10 cellular contexts compared by ENCODE assay signal in genomic region chr5:122163151-122164069, GRCh38. TPM values are rescaled to one million over a fixed set of nuclear protein-coding genes. Genes with fewer than 3 reads are reported as not detected.
A peak's percentile ranks its signal among the peaks of the same experiment; 100 is the strongest.
DNase-seq lines count a peak whose midpoint lies in the region; FAIRE-seq and TF ChIP-seq lines count a peak whose summit lies in the region.
"Had no signal": no experiment of that assay in that cellular context is flagged by ENCODE, and none has a peak within 500 bp of the region (broad histone marks: within the 10 kb centered on the region; RNA-seq: fewer than 3 reads in every experiment).

No MANE protein-coding gene starts in this region.

- DNase-seq in NCI-H2171 treated with DMSO at 0.1 percent for 48 hours (lab: John Stamatoyannopoulos, UW) (peak; percentile 40), NCI-H2171 (lab: John Stamatoyannopoulos, UW) (no peak), brain microvascular endothelial cell (peak; percentile 91), kidney epithelial cell (ENCODE audit: low read depth) (peak; percentile 74), urothelium cell line (ENCODE audit: low spot score) (peak; percentile 41), ureter (ENCODE audit: low spot score) (no peak), NCI-H526 (lab: John Stamatoyannopoulos, UW) (no peak), SKM-1 (lab: John Stamatoyannopoulos, UW; ENCODE audit: unreplicated experiment) (no peak)
- DNase-seq: T-helper 17 cell had no signal

- no peaks in the 10 kb centered on the region for H3K27me3 ChIP-seq in brain microvascular endothelial cell (replicated peaks)
- H3K27me3 ChIP-seq in kidney epithelial cell (ENCODE audit: control insufficient read depth, insufficient read depth, low read length): no peaks in the 10 kb centered on the region
- H3K27me3 ChIP-seq: BLaER1 had no signal

- H3K4me3 ChIP-seq in brain microvascular endothelial cell (ENCODE audit: low read depth, low read length) (no peak overlapping the region), kidney epithelial cell (ENCODE audit: low read depth, low read length) (no peak overlapping the region)
- H3K4me3 ChIP-seq: BLaER1 had no signal

- peak overlapping the region; percentile 88 for H3K27ac ChIP-seq in brain microvascular endothelial cell
- H3K27ac ChIP-seq: BLaER1 had no signal

- no peak for FAIRE-seq in urothelium cell line (lab: Jason Lieb, UNC)

- in situ Hi-C loops in brain microvascular endothelial cell (cut with HindIII; ENCODE audit: low pct_ligation_motif_present, low sequenced_read_pairs): no loop called here

- no peak for TF ChIP-seq CTCF in brain microvascular endothelial cell (IDR thresholded peaks at IDR 0.05; ENCODE audit: low read depth, low read length, missing control alignments)
- TF ChIP-seq CTCF in kidney epithelial cell (IDR thresholded peaks at IDR 0.05; ENCODE audit: insufficient read depth, low read length, poor library complexity, severe bottlenecking): no peak

- H3K36me3 ChIP-seq in brain microvascular endothelial cell (replicated peaks): no peaks in the 10 kb centered on the region
- no peaks in the 10 kb centered on the region for H3K36me3 ChIP-seq in kidney epithelial cell (ENCODE audit: control insufficient read depth, insufficient read depth, low read length)
- H3K36me3 ChIP-seq: BLaER1 had no signal

RNA-seq across cellular contexts. Expression of gene ZNF474, which starts 34.1 kb away (rescaled TPM):
- total RNA-seq in kidney epithelial cell (0.68 and 1.1 TPM in 2 replicates), ureter (0.26 TPM)

Comparison
In these comparisons a context has a peak if more than half of its experiments do, and no peak if none do; other contexts are left out.
1. DNase-seq: peak in NCI-H2171 treated with DMSO at 0.1 percent for 48 hours (single experiment), brain microvascular endothelial cell (single experiment), kidney epithelial cell (single experiment) and urothelium cell line (single experiment); none in NCI-H2171 (single experiment), ureter (single experiment), NCI-H526 (0 of 2) and SKM-1 (single experiment).